1 cellular context compared by ENCODE assay signal in the genomic region with DNA sequence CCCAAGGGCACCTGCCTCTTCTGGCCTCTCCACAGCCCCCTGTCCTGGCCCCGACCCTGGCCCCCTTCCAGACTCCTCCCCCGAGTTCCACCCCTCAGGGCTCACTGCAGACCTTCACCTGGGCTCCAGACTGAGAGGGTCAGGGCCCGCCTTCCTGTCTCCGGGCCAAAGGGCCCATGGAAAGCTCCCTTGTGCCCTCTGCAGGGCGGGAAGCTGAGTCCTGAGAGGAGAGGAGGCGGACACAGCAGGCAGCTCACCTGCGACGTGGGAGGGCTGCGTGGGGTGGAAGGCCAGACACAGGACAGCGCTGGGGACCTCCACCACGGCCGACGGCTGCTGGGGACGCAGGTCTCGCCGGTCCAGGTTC.
TF ChIP-seq lines count a peak whose summit lies in the region.

No MANE protein-coding gene starts in this region.

TF ChIP-seq in HepG2, 621 proteins besides CTCF, POLR2A, EP300 and RAD21 (continues in another document):
- TF ChIP-seq PAX8 (CRISPR knock-in tag; IDR thresholded peaks at IDR 0.05; ENCODE audit: borderline replicate concordance): no peak
- peak; percentile 60 for TF ChIP-seq SALL1 (CRISPR knock-in tag; IDR thresholded peaks at IDR 0.05)
- TF ChIP-seq, protein P1, sequence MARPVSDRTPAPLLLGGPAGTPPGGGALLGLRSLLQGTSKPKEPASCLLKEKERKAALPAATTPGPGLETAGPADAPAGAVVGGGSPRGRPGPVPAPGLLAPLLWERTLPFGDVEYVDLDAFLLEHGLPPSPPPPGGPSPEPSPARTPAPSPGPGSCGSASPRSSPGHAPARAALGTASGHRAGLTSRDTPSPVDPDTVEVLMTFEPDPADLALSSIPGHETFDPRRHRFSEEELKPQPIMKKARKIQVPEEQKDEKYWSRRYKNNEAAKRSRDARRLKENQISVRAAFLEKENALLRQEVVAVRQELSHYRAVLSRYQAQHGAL (CRISPR knock-in tag; IDR thresholded peaks at IDR 0.05; ENCODE audit: not compliant biosample characterization): no peak
- TF ChIP-seq ZNF703 (CRISPR knock-in tag; IDR thresholded peaks at IDR 0.05; ENCODE audit: borderline replicate concordance): no peak
- TF ChIP-seq, protein P2, sequence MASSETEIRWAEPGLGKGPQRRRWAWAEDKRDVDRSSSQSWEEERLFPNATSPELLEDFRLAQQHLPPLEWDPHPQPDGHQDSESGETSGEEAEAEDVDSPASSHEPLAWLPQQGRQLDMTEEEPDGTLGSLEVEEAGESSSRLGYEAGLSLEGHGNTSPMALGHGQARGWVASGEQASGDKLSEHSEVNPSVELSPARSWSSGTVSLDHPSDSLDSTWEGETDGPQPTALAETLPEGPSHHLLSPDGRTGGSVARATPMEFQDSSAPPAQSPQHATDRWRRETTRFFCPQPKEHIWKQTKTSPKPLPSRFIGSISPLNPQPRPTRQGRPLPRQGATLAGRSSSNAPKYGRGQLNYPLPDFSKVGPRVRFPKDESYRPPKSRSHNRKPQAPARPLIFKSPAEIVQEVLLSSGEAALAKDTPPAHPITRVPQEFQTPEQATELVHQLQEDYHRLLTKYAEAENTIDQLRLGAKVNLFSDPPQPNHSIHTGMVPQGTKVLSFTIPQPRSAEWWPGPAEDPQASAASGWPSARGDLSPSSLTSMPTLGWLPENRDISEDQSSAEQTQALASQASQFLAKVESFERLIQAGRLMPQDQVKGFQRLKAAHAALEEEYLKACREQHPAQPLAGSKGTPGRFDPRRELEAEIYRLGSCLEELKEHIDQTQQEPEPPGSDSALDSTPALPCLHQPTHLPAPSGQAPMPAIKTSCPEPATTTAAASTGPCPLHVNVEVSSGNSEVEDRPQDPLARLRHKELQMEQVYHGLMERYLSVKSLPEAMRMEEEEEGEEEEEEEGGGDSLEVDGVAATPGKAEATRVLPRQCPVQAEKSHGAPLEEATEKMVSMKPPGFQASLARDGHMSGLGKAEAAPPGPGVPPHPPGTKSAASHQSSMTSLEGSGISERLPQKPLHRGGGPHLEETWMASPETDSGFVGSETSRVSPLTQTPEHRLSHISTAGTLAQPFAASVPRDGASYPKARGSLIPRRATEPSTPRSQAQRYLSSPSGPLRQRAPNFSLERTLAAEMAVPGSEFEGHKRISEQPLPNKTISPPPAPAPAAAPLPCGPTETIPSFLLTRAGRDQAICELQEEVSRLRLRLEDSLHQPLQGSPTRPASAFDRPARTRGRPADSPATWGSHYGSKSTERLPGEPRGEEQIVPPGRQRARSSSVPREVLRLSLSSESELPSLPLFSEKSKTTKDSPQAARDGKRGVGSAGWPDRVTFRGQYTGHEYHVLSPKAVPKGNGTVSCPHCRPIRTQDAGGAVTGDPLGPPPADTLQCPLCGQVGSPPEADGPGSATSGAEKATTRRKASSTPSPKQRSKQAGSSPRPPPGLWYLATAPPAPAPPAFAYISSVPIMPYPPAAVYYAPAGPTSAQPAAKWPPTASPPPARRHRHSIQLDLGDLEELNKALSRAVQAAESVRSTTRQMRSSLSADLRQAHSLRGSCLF (CRISPR knock-in tag; IDR thresholded peaks at IDR 0.05; ENCODE audit: borderline replicate concordance): no peak
- TF ChIP-seq, protein P3, sequence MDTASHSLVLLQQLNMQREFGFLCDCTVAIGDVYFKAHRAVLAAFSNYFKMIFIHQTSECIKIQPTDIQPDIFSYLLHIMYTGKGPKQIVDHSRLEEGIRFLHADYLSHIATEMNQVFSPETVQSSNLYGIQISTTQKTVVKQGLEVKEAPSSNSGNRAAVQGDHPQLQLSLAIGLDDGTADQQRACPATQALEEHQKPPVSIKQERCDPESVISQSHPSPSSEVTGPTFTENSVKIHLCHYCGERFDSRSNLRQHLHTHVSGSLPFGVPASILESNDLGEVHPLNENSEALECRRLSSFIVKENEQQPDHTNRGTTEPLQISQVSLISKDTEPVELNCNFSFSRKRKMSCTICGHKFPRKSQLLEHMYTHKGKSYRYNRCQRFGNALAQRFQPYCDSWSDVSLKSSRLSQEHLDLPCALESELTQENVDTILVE (CRISPR knock-in tag; IDR thresholded peaks at IDR 0.05): no peak; the same call in 1 of the 2 replicates
- TF ChIP-seq, protein P4, sequence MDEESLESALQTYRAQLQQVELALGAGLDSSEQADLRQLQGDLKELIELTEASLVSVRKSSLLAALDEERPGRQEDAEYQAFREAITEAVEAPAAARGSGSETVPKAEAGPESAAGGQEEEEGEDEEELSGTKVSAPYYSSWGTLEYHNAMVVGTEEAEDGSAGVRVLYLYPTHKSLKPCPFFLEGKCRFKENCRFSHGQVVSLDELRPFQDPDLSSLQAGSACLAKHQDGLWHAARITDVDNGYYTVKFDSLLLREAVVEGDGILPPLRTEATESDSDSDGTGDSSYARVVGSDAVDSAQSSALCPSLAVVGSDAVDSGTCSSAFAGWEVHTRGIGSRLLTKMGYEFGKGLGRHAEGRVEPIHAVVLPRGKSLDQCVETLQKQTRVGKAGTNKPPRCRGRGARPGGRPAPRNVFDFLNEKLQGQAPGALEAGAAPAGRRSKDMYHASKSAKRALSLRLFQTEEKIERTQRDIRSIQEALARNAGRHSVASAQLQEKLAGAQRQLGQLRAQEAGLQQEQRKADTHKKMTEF (CRISPR knock-in tag; IDR thresholded peaks at IDR 0.05): no peak
- no peak for TF ChIP-seq ZNF569 (CRISPR knock-in tag; IDR thresholded peaks at IDR 0.05; ENCODE audit: borderline replicate concordance)
- TF ChIP-seq IRX3 (CRISPR knock-in tag; IDR thresholded peaks at IDR 0.05; ENCODE audit: borderline replicate concordance, low read depth): no peak
- TF ChIP-seq ZSCAN20 (CRISPR knock-in tag; IDR thresholded peaks at IDR 0.05; ENCODE audit: borderline replicate concordance): no peak
- TF ChIP-seq, protein P5, sequence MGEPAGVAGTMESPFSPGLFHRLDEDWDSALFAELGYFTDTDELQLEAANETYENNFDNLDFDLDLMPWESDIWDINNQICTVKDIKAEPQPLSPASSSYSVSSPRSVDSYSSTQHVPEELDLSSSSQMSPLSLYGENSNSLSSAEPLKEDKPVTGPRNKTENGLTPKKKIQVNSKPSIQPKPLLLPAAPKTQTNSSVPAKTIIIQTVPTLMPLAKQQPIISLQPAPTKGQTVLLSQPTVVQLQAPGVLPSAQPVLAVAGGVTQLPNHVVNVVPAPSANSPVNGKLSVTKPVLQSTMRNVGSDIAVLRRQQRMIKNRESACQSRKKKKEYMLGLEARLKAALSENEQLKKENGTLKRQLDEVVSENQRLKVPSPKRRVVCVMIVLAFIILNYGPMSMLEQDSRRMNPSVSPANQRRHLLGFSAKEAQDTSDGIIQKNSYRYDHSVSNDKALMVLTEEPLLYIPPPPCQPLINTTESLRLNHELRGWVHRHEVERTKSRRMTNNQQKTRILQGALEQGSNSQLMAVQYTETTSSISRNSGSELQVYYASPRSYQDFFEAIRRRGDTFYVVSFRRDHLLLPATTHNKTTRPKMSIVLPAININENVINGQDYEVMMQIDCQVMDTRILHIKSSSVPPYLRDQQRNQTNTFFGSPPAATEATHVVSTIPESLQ (CRISPR knock-in tag; conservative IDR thresholded peaks at IDR 0.05): no peak
- peak; percentile 79; the same call in 1 of the 2 replicates for TF ChIP-seq SP4 (CRISPR knock-in tag; IDR thresholded peaks at IDR 0.05)
- TF ChIP-seq PPARG (CRISPR knock-in tag; conservative IDR thresholded peaks at IDR 0.05): peak; percentile 83
- TF ChIP-seq, protein P6, sequence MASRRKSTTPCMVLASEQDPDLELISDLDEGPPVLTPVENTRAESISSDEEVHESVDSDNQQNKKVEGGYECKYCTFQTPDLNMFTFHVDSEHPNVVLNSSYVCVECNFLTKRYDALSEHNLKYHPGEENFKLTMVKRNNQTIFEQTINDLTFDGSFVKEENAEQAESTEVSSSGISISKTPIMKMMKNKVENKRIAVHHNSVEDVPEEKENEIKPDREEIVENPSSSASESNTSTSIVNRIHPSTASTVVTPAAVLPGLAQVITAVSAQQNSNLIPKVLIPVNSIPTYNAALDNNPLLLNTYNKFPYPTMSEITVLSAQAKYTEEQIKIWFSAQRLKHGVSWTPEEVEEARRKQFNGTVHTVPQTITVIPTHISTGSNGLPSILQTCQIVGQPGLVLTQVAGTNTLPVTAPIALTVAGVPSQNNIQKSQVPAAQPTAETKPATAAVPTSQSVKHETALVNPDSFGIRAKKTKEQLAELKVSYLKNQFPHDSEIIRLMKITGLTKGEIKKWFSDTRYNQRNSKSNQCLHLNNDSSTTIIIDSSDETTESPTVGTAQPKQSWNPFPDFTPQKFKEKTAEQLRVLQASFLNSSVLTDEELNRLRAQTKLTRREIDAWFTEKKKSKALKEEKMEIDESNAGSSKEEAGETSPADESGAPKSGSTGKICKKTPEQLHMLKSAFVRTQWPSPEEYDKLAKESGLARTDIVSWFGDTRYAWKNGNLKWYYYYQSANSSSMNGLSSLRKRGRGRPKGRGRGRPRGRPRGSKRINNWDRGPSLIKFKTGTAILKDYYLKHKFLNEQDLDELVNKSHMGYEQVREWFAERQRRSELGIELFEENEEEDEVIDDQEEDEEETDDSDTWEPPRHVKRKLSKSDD (CRISPR knock-in tag; IDR thresholded peaks at IDR 0.05; ENCODE audit: low read depth): 0 out of 2 replicates have a peak, but pooled peaks have one; percentile 35
- TF ChIP-seq THAP11 (CRISPR knock-in tag; IDR thresholded peaks at IDR 0.05): 0 out of 2 replicates have a peak, but pooled peaks have one; percentile 20
- TF ChIP-seq KDM1A (CRISPR knock-in tag; IDR thresholded peaks at IDR 0.05): no peak
- no peak; the same call in 1 of the 2 replicates for TF ChIP-seq ZNF350 (CRISPR knock-in tag; IDR thresholded peaks at IDR 0.05; ENCODE audit: borderline replicate concordance, low read depth)
- no peak for TF ChIP-seq FOXJ3 (CRISPR knock-in tag; IDR thresholded peaks at IDR 0.05; ENCODE audit: borderline replicate concordance)
- TF ChIP-seq TEAD3 (CRISPR knock-in tag; optimal IDR thresholded peaks at IDR 0.05; ENCODE audit: borderline replicate concordance): no peak
- TF ChIP-seq HDAC1 (CRISPR knock-in tag; IDR thresholded peaks at IDR 0.05): peak; percentile 74
- no peak for TF ChIP-seq GPN1 (CRISPR knock-in tag; IDR thresholded peaks at IDR 0.05; ENCODE audit: borderline replicate concordance)
- TF ChIP-seq, protein P7, sequence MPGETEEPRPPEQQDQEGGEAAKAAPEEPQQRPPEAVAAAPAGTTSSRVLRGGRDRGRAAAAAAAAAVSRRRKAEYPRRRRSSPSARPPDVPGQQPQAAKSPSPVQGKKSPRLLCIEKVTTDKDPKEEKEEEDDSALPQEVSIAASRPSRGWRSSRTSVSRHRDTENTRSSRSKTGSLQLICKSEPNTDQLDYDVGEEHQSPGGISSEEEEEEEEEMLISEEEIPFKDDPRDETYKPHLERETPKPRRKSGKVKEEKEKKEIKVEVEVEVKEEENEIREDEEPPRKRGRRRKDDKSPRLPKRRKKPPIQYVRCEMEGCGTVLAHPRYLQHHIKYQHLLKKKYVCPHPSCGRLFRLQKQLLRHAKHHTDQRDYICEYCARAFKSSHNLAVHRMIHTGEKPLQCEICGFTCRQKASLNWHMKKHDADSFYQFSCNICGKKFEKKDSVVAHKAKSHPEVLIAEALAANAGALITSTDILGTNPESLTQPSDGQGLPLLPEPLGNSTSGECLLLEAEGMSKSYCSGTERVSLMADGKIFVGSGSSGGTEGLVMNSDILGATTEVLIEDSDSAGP (CRISPR knock-in tag; IDR thresholded peaks at IDR 0.05; ENCODE audit: borderline replicate concordance): peak; percentile 54; the same call in 1 of the 2 replicates
- TF ChIP-seq RELA (CRISPR knock-in tag; IDR thresholded peaks at IDR 0.05): no peak
- TF ChIP-seq, protein P8, sequence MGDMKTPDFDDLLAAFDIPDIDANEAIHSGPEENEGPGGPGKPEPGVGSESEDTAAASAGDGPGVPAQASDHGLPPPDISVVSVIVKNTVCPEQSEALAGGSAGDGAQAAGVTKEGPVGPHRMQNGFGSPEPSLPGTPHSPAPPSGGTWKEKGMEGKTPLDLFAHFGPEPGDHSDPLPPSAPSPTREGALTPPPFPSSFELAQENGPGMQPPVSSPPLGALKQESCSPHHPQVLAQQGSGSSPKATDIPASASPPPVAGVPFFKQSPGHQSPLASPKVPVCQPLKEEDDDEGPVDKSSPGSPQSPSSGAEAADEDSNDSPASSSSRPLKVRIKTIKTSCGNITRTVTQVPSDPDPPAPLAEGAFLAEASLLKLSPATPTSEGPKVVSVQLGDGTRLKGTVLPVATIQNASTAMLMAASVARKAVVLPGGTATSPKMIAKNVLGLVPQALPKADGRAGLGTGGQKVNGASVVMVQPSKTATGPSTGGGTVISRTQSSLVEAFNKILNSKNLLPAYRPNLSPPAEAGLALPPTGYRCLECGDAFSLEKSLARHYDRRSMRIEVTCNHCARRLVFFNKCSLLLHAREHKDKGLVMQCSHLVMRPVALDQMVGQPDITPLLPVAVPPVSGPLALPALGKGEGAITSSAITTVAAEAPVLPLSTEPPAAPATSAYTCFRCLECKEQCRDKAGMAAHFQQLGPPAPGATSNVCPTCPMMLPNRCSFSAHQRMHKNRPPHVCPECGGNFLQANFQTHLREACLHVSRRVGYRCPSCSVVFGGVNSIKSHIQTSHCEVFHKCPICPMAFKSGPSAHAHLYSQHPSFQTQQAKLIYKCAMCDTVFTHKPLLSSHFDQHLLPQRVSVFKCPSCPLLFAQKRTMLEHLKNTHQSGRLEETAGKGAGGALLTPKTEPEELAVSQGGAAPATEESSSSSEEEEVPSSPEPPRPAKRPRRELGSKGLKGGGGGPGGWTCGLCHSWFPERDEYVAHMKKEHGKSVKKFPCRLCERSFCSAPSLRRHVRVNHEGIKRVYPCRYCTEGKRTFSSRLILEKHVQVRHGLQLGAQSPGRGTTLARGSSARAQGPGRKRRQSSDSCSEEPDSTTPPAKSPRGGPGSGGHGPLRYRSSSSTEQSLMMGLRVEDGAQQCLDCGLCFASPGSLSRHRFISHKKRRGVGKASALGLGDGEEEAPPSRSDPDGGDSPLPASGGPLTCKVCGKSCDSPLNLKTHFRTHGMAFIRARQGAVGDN (CRISPR knock-in tag; IDR thresholded peaks at IDR 0.05): peak; percentile 55
- TF ChIP-seq ZFP90 (CRISPR knock-in tag; IDR thresholded peaks at IDR 0.05; ENCODE audit: borderline replicate concordance): no peak
- TF ChIP-seq GATAD2A (CRISPR knock-in tag; IDR thresholded peaks at IDR 0.05): peak; percentile 20
- TF ChIP-seq, protein P9, sequence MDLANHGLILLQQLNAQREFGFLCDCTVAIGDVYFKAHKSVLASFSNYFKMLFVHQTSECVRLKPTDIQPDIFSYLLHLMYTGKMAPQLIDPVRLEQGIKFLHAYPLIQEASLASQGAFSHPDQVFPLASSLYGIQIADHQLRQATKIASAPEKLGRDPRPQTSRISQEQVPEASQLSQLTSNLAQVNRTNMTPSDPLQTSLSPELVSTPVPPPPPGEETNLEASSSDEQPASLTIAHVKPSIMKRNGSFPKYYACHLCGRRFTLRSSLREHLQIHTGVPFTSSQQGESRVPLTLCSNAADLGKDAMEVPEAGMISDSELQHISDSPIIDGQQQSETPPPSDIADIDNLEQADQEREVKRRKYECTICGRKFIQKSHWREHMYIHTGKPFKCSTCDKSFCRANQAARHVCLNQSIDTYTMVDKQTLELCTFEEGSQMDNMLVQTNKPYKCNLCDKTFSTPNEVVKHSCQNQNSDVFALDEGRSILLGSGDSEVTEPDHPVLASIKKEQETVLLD (CRISPR knock-in tag; IDR thresholded peaks at IDR 0.05; ENCODE audit: low read depth): no peak
- no peak for TF ChIP-seq ZNF607 (CRISPR knock-in tag; IDR thresholded peaks at IDR 0.05; ENCODE audit: borderline replicate concordance)
- TF ChIP-seq, protein P10, sequence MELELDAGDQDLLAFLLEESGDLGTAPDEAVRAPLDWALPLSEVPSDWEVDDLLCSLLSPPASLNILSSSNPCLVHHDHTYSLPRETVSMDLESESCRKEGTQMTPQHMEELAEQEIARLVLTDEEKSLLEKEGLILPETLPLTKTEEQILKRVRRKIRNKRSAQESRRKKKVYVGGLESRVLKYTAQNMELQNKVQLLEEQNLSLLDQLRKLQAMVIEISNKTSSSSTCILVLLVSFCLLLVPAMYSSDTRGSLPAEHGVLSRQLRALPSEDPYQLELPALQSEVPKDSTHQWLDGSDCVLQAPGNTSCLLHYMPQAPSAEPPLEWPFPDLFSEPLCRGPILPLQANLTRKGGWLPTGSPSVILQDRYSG (CRISPR knock-in tag; IDR thresholded peaks at IDR 0.05): no peak
- no peak for TF ChIP-seq ZBTB7B (CRISPR knock-in tag; IDR thresholded peaks at IDR 0.05)
- 0 out of 2 replicates have a peak, but pooled peaks have one; percentile 50 for TF ChIP-seq NCOA1 (CRISPR knock-in tag; IDR thresholded peaks at IDR 0.05)
- peak; percentile 53; the same call in 1 of the 2 replicates for TF ChIP-seq ELF1 (CRISPR knock-in tag; IDR thresholded peaks at IDR 0.05)
